24 cellular contexts compared by ENCODE assay signal in genomic region chr10:74044419-74044818, GRCh38. TPM values are rescaled to one million over a fixed set of nuclear protein-coding genes. Genes with fewer than 3 reads are reported as not detected.
DNase-seq lines count a peak whose midpoint lies in the region; ATAC-seq and TF ChIP-seq lines count a peak whose summit lies in the region.
"Had no signal": no experiment of that assay in that cellular context is flagged by ENCODE, and none has a peak within 500 bp of the region (broad histone marks: within the 10 kb centered on the region; RNA-seq: fewer than 3 reads in every experiment).

No MANE protein-coding gene starts in this region.

- no peaks in the 10 kb centered on the region for H3K27me3 ChIP-seq in Panc1 (ENCODE audit: control insufficient read depth, insufficient read depth, low read length)
- H3K27me3 ChIP-seq: MG63 had no signal

- TF ChIP-seq POLR2A in erythroblast (IDR thresholded peaks at IDR 0.05; ENCODE audit: low read length), result no peak

- POLR2A ChIA-PET in Panc1 (lab: Charles Lee), result no interaction called here

- DNase-seq in left ventricle myocardium superior (no peak), Right ventricle myocardium superior (no peak), Panc1 (ENCODE audit: low read depth, low spot score) (no peak), erythroblast (lab: John Stamatoyannopoulos, UW) (peak; percentile 21 to 26), ACHN (no peak)
- DNase-seq: CD4-positive, CD25-positive, alpha-beta regulatory T cell; DMS 273 treated with DMSO at 0.1 percent for 48 hours; DMS79 treated with DMSO at 0.1 percent for 48 hours; Kasumi-1; MG63; NCI-H1417; NCI-H1694 treated with DMSO at 0.1 percent for 48 hours; NCI-H446; NCI-H526; OCI-M1; RPMI8226; SHP77 treated with DMSO at 0.1 percent for 48 hours; SW 1271 had no signal

- intact Hi-C loops in left ventricle myocardium superior (cut with micrococcal nuclease) (no loop called here), Right ventricle myocardium superior (cut with DNase I) (no loop called here), Panc1 (cut with micrococcal nuclease; ENCODE audit: unreplicated experiment) (no loop called here)

- H3K36me3 ChIP-seq in Panc1 (ENCODE audit: control insufficient read depth, insufficient read depth, low read length), result peaks cover 30% of the 10 kb centered on the region

- no peak for TF ChIP-seq CTCF in Panc1 (IDR thresholded peaks at IDR 0.05)

- CTCF ChIA-PET in Panc1 (lab: Charles Lee), result no interaction called here

- H3K4me1 ChIP-seq in Panc1 (ENCODE audit: control insufficient read depth, insufficient read depth, low read length), result peaks cover 21% of the 10 kb centered on the region

- no peak overlapping the region for H3K4me3 ChIP-seq in Panc1 (ENCODE audit: low read depth in 2 of 2, low read length in 2 of 2)
- H3K4me3 ChIP-seq: A549, GM23338, HAP-1, MG63, SK-N-MC had no signal

- BruUV-seq in Panc1 (replicated peaks; lab: Mats Ljungman, UMichigan), result TSS peak; percentile 41

- in situ Hi-C loops in Panc1 (cut with HindIII; ENCODE audit: low pct_unique_long_range_greater_than_20kb, low sequenced_read_pairs) (no loop called here), ACHN (cut with HindIII; ENCODE audit: low pct_ligation_motif_present, low pct_unique_long_range_greater_than_20kb, low sequenced_read_pairs) (no loop called here)

- ATAC-seq in left ventricle myocardium superior, result peak; percentile 9
- no peak for ATAC-seq in Right ventricle myocardium superior (ENCODE audit: poor library complexity)
- ATAC-seq in Panc1, result no peak
- ATAC-seq in HG02763 (IDR thresholded peaks at IDR 0.05; ENCODE audit: unreplicated experiment), result no peak
- ATAC-seq in HG02588 (IDR thresholded peaks at IDR 0.05; ENCODE audit: unreplicated experiment), result no peak
- ATAC-seq: A549, GM23338 had no signal

- no peak overlapping the region for H3K27ac ChIP-seq in Panc1 (ENCODE audit: low read length)
- H3K27ac ChIP-seq: A549, SK-N-MC had no signal

- no peaks in the 10 kb centered on the region for H3K9me3 ChIP-seq in Panc1 (ENCODE audit: control insufficient read depth, insufficient read depth, low read depth, low read length)
- H3K9me3 ChIP-seq: A549, HAP-1, MG63 had no signal

RNA-seq across cellular contexts. Expression of gene VCL, which starts 46.5 kb away (rescaled TPM):
- total RNA-seq in left ventricle myocardium superior (238 TPM), Right ventricle myocardium superior (194 TPM), Panc1 (2021; ENCODE audit: unreplicated experiment) (495 TPM)
- 227 TPM for polyA plus RNA-seq in Panc1 (2012; ENCODE audit: insufficient read length)

Comparison
In these comparisons a context has a peak if more than half of its experiments do, and no peak if none do; other contexts are left out.
1. DNase-seq: peak in erythroblast (2 of 2); none in left ventricle myocardium superior (single experiment), Right ventricle myocardium superior (single experiment), Panc1 (single experiment) and ACHN (single experiment).